ENCODE assay signal across 1 cellular context in genomic region chr15:72195101-72195511, GRCh38.
TF ChIP-seq lines count a peak whose summit lies in the region.

No MANE protein-coding gene starts in this region.

TF ChIP-seq in GM23338, 12 proteins besides CTCF, POLR2A, EP300 and RAD21 (continued from another document):
- TF ChIP-seq, protein P1, sequence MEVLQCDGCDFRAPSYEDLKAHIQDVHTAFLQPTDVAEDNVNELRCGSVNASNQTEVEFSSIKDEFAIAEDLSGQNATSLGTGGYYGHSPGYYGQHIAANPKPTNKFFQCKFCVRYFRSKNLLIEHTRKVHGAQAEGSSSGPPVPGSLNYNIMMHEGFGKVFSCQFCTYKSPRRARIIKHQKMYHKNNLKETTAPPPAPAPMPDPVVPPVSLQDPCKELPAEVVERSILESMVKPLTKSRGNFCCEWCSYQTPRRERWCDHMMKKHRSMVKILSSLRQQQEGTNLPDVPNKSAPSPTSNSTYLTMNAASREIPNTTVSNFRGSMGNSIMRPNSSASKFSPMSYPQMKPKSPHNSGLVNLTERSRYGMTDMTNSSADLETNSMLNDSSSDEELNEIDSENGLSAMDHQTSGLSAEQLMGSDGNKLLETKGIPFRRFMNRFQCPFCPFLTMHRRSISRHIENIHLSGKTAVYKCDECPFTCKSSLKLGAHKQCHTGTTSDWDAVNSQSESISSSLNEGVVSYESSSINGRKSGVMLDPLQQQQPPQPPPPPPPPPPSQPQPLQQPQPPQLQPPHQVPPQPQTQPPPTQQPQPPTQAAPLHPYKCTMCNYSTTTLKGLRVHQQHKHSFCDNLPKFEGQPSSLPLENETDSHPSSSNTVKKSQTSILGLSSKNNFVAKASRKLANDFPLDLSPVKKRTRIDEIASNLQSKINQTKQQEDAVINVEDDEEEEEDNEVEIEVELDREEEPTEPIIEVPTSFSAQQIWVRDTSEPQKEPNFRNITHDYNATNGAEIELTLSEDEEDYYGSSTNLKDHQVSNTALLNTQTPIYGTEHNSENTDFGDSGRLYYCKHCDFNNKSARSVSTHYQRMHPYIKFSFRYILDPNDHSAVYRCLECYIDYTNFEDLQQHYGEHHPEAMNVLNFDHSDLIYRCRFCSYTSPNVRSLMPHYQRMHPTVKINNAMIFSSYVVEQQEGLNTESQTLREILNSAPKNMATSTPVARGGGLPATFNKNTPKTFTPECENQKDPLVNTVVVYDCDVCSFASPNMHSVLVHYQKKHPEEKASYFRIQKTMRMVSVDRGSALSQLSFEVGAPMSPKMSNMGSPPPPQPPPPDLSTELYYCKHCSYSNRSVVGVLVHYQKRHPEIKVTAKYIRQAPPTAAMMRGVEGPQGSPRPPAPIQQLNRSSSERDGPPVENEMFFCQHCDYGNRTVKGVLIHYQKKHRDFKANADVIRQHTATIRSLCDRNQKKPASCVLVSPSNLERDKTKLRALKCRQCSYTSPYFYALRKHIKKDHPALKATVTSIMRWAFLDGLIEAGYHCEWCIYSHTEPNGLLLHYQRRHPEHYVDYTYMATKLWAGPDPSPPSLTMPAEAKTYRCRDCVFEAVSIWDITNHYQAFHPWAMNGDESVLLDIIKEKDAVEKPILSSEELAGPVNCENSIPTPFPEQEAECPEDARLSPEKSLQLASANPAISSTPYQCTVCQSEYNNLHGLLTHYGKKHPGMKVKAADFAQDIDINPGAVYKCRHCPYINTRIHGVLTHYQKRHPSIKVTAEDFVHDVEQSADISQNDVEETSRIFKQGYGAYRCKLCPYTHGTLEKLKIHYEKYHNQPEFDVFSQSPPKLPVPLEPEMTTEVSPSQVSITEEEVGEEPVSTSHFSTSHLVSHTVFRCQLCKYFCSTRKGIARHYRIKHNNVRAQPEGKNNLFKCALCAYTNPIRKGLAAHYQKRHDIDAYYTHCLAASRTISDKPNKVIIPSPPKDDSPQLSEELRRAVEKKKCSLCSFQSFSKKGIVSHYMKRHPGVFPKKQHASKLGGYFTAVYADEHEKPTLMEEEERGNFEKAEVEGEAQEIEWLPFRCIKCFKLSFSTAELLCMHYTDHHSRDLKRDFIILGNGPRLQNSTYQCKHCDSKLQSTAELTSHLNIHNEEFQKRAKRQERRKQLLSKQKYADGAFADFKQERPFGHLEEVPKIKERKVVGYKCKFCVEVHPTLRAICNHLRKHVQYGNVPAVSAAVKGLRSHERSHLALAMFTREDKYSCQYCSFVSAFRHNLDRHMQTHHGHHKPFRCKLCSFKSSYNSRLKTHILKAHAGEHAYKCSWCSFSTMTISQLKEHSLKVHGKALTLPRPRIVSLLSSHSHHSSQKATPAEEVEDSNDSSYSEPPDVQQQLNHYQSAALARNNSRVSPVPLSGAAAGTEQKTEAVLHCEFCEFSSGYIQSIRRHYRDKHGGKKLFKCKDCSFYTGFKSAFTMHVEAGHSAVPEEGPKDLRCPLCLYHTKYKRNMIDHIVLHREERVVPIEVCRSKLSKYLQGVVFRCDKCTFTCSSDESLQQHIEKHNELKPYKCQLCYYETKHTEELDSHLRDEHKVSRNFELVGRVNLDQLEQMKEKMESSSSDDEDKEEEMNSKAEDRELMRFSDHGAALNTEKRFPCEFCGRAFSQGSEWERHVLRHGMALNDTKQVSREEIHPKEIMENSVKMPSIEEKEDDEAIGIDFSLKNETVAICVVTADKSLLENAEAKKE (CRISPR knock-in tag; IDR thresholded peaks at IDR 0.05), result no peak
- TF ChIP-seq POLR2AphosphoS5 (IDR thresholded peaks at IDR 0.05; ENCODE audit: low read depth), result no peak
- TF ChIP-seq, protein P2, sequence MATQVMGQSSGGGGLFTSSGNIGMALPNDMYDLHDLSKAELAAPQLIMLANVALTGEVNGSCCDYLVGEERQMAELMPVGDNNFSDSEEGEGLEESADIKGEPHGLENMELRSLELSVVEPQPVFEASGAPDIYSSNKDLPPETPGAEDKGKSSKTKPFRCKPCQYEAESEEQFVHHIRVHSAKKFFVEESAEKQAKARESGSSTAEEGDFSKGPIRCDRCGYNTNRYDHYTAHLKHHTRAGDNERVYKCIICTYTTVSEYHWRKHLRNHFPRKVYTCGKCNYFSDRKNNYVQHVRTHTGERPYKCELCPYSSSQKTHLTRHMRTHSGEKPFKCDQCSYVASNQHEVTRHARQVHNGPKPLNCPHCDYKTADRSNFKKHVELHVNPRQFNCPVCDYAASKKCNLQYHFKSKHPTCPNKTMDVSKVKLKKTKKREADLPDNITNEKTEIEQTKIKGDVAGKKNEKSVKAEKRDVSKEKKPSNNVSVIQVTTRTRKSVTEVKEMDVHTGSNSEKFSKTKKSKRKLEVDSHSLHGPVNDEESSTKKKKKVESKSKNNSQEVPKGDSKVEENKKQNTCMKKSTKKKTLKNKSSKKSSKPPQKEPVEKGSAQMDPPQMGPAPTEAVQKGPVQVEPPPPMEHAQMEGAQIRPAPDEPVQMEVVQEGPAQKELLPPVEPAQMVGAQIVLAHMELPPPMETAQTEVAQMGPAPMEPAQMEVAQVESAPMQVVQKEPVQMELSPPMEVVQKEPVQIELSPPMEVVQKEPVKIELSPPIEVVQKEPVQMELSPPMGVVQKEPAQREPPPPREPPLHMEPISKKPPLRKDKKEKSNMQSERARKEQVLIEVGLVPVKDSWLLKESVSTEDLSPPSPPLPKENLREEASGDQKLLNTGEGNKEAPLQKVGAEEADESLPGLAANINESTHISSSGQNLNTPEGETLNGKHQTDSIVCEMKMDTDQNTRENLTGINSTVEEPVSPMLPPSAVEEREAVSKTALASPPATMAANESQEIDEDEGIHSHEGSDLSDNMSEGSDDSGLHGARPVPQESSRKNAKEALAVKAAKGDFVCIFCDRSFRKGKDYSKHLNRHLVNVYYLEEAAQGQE (IDR thresholded peaks at IDR 0.05; ENCODE audit: unreplicated experiment), result no peak
